ENCODE assay signal across 19 cellular contexts in the genomic region with DNA sequence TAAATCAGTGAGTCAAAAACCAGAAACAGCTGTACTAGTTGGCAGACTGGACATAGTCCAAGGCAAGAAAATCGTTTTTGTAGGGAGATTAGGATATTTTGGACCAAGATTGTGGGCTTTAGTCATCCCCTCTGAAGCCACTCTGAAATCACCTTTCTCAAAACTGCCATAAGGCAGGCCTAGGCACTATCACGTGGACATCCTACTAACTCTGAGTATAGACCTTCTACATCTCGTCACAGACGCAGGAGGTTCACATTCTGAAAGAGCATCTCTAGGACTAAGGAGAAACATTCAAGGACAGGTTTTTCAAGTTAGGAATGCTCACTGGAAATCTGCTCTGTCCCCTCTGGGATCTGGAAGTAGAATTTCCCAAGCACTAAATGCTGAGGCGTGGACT. TPM values are rescaled to one million over a fixed set of nuclear protein-coding genes. Genes with fewer than 3 reads are reported as not detected.
A peak's percentile ranks its signal among the peaks of the same experiment; 100 is the strongest.
DNase-seq lines count a peak whose midpoint lies in the region; ATAC-seq and TF ChIP-seq lines count a peak whose summit lies in the region.
"Had no signal": no experiment of that assay in that cellular context is flagged by ENCODE, and none has a peak within 500 bp of the region (broad histone marks: within the 10 kb centered on the region; RNA-seq: fewer than 3 reads in every experiment).

No MANE protein-coding gene starts in this region.

- peak overlapping the region; percentile 49 to 94 (median 72) for H3K4me3 Mint-ChIP-seq in IgD-negative memory B cell
- no peak overlapping the region for H3K4me3 Mint-ChIP-seq in activated CD8-positive, alpha-beta T cell treated with anti-CD3 and anti-CD28 coated beads, Interleukin-2, amount 10 ng/mL, durations not matched to agents 7 days and 5 days
- no peak overlapping the region for H3K4me3 Mint-ChIP-seq in activated T-helper 2 cell treated with anti-CD3 and anti-CD28 coated beads, Interferon-gamma antibody, Interleukin-2, Interleukin-4, amounts not matched to agents 10 μg/mL and 5 μg/mL and 100 μg/mL, durations not matched to agents 14 hours and 24 hours and 36 hours (ENCODE audit: low read depth)
- H3K4me3 Mint-ChIP-seq: activated T-helper 1 cell treated with anti-CD3 and anti-CD28 coated beads, Interleukin-12 subunit alpha, Interleukin-12 subunit beta, Interleukin-2, Interleukin-4 antibody, amounts not matched to agents 30 ng/mL and 10 ng/mL and 1 ng/mL, durations not matched to agents 14 hours and 24 hours and 36 hours had no signal

- H4K8ac ChIP-seq in neuronal stem cell (ENCODE audit: low read depth, low read length) = no peak overlapping the region

- H3K9me3 ChIP-seq in A673 (ENCODE audit: low read depth, low read length, poor library complexity, severe bottlenecking) = no peaks in the 10 kb centered on the region
- H3K9me3 ChIP-seq in neuronal stem cell (replicated peaks in 1 of 2; ENCODE audit: control insufficient read depth in 2 of 2, insufficient read depth in 1 of 2, low read depth in 1 of 2, low read length in 2 of 2) = no peaks in the 10 kb centered on the region
- H3K9me3 ChIP-seq: heart left ventricle, MG63 had no signal

- H3K4ac ChIP-seq in neuronal stem cell (ENCODE audit: low read length) = no peak overlapping the region

- no peak overlapping the region for H2BK12ac ChIP-seq in neuronal stem cell (ENCODE audit: low read length)

- H3K4me1 Mint-ChIP-seq in IgD-negative memory B cell = peaks cover 37 to 45% (median 42%) of the 10 kb centered on the region in 3 donors
- H3K4me1 Mint-ChIP-seq in activated CD8-positive, alpha-beta T cell treated with anti-CD3 and anti-CD28 coated beads, Interleukin-2, amount 10 ng/mL, durations not matched to agents 7 days and 5 days (ENCODE audit: low read depth) = peaks cover 30% of the 10 kb centered on the region
- peaks cover 45% of the 10 kb centered on the region for H3K4me1 Mint-ChIP-seq in activated T-helper 2 cell treated with anti-CD3 and anti-CD28 coated beads, Interferon-gamma antibody, Interleukin-2, Interleukin-4, amounts not matched to agents 10 μg/mL and 5 μg/mL and 100 μg/mL, durations not matched to agents 14 hours and 24 hours and 36 hours (ENCODE audit: low read depth)

- H3K4me1 ChIP-seq in A673 (ENCODE audit: insufficient read depth, low read length, poor library complexity, severe bottlenecking) (peaks cover 34% of the 10 kb centered on the region), neuronal stem cell (ENCODE audit: control insufficient read depth in 2 of 2, insufficient read depth in 1 of 2, low read depth in 1 of 2, low read length in 2 of 2) (peaks cover 10 to 11% of the 10 kb centered on the region in 2 donors)

- H2BK120ac ChIP-seq in neuronal stem cell (ENCODE audit: low read depth, low read length) = no peak overlapping the region

- H3K36me3 Mint-ChIP-seq in IgD-negative memory B cell = peaks cover 5% of the 10 kb centered on the region
- no peaks in the 10 kb centered on the region for H3K36me3 Mint-ChIP-seq in activated CD8-positive, alpha-beta T cell treated with anti-CD3 and anti-CD28 coated beads, Interleukin-2, amount 10 ng/mL, durations not matched to agents 7 days and 5 days (ENCODE audit: low read depth)
- no peaks in the 10 kb centered on the region for H3K36me3 Mint-ChIP-seq in activated T-helper 2 cell treated with anti-CD3 and anti-CD28 coated beads, Interferon-gamma antibody, Interleukin-2, Interleukin-4, amounts not matched to agents 10 μg/mL and 5 μg/mL and 100 μg/mL, durations not matched to agents 14 hours and 24 hours and 36 hours (ENCODE audit: low read depth)

- intact Hi-C loops in A673 (cut with micrococcal nuclease; ENCODE audit: unreplicated experiment) = loop anchor here (2.0 to 10.0 kb wide), 3 partner anchors 63 to 325 kb away; no protein-coding TSS in a partner anchor
- intact Hi-C loops in activated T-helper 2 cell treated with anti-CD3 and anti-CD28 coated beads, Interferon-gamma antibody, Interleukin-2, Interleukin-4, amounts not matched to agents 10 μg/mL and 5 μg/mL and 100 μg/mL, durations not matched to agents 14 hours and 24 hours and 36 hours (cut with micrococcal nuclease) = no loop called here

- H3K4me2 ChIP-seq in neuronal stem cell (ENCODE audit: insufficient read depth, low read length, poor library complexity, severe bottlenecking) = no peak overlapping the region

- no TSS peak for BruUV-seq in A673 (replicated peaks; lab: Mats Ljungman, UMichigan)

- no CpG with 5 or more reads among the region's 5 CpGs for WGBS in neuronal stem cell (ENCODE audit: extremely low coverage in 2 of 2, insufficient read length in 2 of 2, insufficient replicate concordance in 1 of 2), 2 donors

- CTCF ChIA-PET in A673 (lab: Charles Lee) = no interaction called here
- CTCF ChIA-PET in activated CD8-positive, alpha-beta T cell treated with anti-CD3 and anti-CD28 coated beads, Interleukin-2, amount 10 ng/mL, durations not matched to agents 7 days and 5 days (lab: Charles Lee) = interaction anchor here (1.2 kb wide), 1 partner anchor 11 kb away, joined by 3 read pairs; no protein-coding TSS in a partner anchor

- H3K36me3 ChIP-seq in A673 (ENCODE audit: insufficient read depth, low read length, poor library complexity, severe bottlenecking) (peaks cover 13% of the 10 kb centered on the region), neuronal stem cell (replicated peaks in 1 of 2; ENCODE audit: control insufficient read depth in 2 of 2, insufficient read depth in 2 of 2, low read length in 2 of 2) (no peaks in the 10 kb centered on the region)
- H3K36me3 ChIP-seq: heart left ventricle, MG63 had no signal

- no peak overlapping the region for H2BK5ac ChIP-seq in neuronal stem cell (ENCODE audit: low read length)

- no peaks in the 10 kb centered on the region for H3K9me3 Mint-ChIP-seq in IgD-negative memory B cell
- no peaks in the 10 kb centered on the region for H3K9me3 Mint-ChIP-seq in activated CD8-positive, alpha-beta T cell treated with anti-CD3 and anti-CD28 coated beads, Interleukin-2, amount 10 ng/mL, durations not matched to agents 7 days and 5 days (ENCODE audit: insufficient read depth)
- H3K9me3 Mint-ChIP-seq in activated T-helper 2 cell treated with anti-CD3 and anti-CD28 coated beads, Interferon-gamma antibody, Interleukin-2, Interleukin-4, amounts not matched to agents 10 μg/mL and 5 μg/mL and 100 μg/mL, durations not matched to agents 14 hours and 24 hours and 36 hours = no peaks in the 10 kb centered on the region
- H3K9me3 Mint-ChIP-seq: activated T-helper 1 cell treated with anti-CD3 and anti-CD28 coated beads, Interleukin-12 subunit alpha, Interleukin-12 subunit beta, Interleukin-2, Interleukin-4 antibody, amounts not matched to agents 30 ng/mL and 10 ng/mL and 1 ng/mL, durations not matched to agents 14 hours and 24 hours and 36 hours had no signal

- H3K79me1 ChIP-seq in neuronal stem cell (ENCODE audit: low read depth, low read length) = no peaks in the 10 kb centered on the region

- H2AK5ac ChIP-seq in neuronal stem cell (ENCODE audit: low read depth, low read length) = no peak overlapping the region

- ATAC-seq in GM18520 (IDR thresholded peaks at IDR 0.05; ENCODE audit: unreplicated experiment) = no peak
- ATAC-seq in activated CD8-positive, alpha-beta T cell treated with anti-CD3 and anti-CD28 coated beads, Interleukin-2, amount 10 ng/mL, durations not matched to agents 7 days and 5 days = no peak
- ATAC-seq: esophagus mucosa had no signal

- H3K23ac ChIP-seq in neuronal stem cell (ENCODE audit: low read depth, low read length, poor library complexity) = no peak overlapping the region

- DNase-seq in A673 (ENCODE audit: low spot score) = peak; percentile 49
- no peak for DNase-seq in caudate nucleus (lab: John Stamatoyannopoulos, UW)
- no peak for DNase-seq in neuronal stem cell (ENCODE audit: low spot score)
- no peak for DNase-seq in activated CD8-positive, alpha-beta T cell treated with anti-CD3 and anti-CD28 coated beads, Interleukin-2, amount 10 ng/mL, durations not matched to agents 7 days and 5 days
- DNase-seq in activated T-cell treated with anti-CD3 and anti-CD28 coated beads, Interleukin-2, amount 50 U/mL, for 48 hours = no peak
- no peak for DNase-seq in activated T-helper 2 cell treated with anti-CD3 and anti-CD28 coated beads, Interferon-gamma antibody, Interleukin-2, Interleukin-4, amounts not matched to agents 10 μg/mL and 5 μg/mL and 100 μg/mL, durations not matched to agents 14 hours and 24 hours and 36 hours (ENCODE audit: low spot score)
- DNase-seq: amniotic stem cell; cortex of kidney; MG63; NCI-H2081 treated with DMSO at 0.1 percent for 48 hours; NCI-H774; stimulated activated naive CD4-positive, alpha-beta T cell treated with Interleukin-2 at 50 U/mL for 16 hours; T-helper 9 cell had no signal

- H4K91ac ChIP-seq in neuronal stem cell (ENCODE audit: low read depth, low read length, poor library complexity) = no peak overlapping the region

- peak overlapping the region; percentile 90 for H3K4me3 ChIP-seq in A673 (ENCODE audit: low read depth, low read length, poor library complexity, severe bottlenecking)
- no peak overlapping the region for H3K4me3 ChIP-seq in neuronal stem cell (ENCODE audit: low read length in 2 of 2)
- H3K4me3 ChIP-seq: heart left ventricle, MG63 had no signal

- H3K27ac ChIP-seq in A673 (ENCODE audit: low read depth, low read length, poor library complexity, severe bottlenecking) = peak overlapping the region; percentile 96
- H3K27ac ChIP-seq in caudate nucleus (ENCODE audit: low read depth, low read length) = peak overlapping the region; percentile 83
- no peak overlapping the region for H3K27ac ChIP-seq in neuronal stem cell (replicated peaks; ENCODE audit: low read length)

- H3K27me3 ChIP-seq in A673 (replicated peaks; ENCODE audit: insufficient read depth, low read depth, low read length, poor library complexity) (no peaks in the 10 kb centered on the region), neuronal stem cell (ENCODE audit: control insufficient read depth in 3 of 3, insufficient read depth in 3 of 3, low read depth in 1 of 3, low read length in 3 of 3) (peaks cover 2 to 49% (median 42%) of the 10 kb centered on the region in 3 experiments)

- no peak for TF ChIP-seq CTCF in A673 (conservative IDR thresholded peaks at IDR 0.05; ENCODE audit: low read depth, low read length)

- peak overlapping the region; percentile 73 for H2AFZ ChIP-seq in neuronal stem cell (ENCODE audit: low read length)

- H3K27ac Mint-ChIP-seq in IgD-negative memory B cell = peak overlapping the region; percentile 63 to 95 (median 75)
- no peak overlapping the region for H3K27ac Mint-ChIP-seq in activated CD8-positive, alpha-beta T cell treated with anti-CD3 and anti-CD28 coated beads, Interleukin-2, amount 10 ng/mL, durations not matched to agents 7 days and 5 days
- no peak overlapping the region for H3K27ac Mint-ChIP-seq in activated T-helper 2 cell treated with anti-CD3 and anti-CD28 coated beads, Interferon-gamma antibody, Interleukin-2, Interleukin-4, amounts not matched to agents 10 μg/mL and 5 μg/mL and 100 μg/mL, durations not matched to agents 14 hours and 24 hours and 36 hours

- no peak overlapping the region for H3K14ac ChIP-seq in neuronal stem cell (ENCODE audit: low read length)

- H3K18ac ChIP-seq in neuronal stem cell (ENCODE audit: low read length) = no peak overlapping the region

- H3K27me3 Mint-ChIP-seq in IgD-negative memory B cell = no peaks in the 10 kb centered on the region
- H3K27me3 Mint-ChIP-seq in activated CD8-positive, alpha-beta T cell treated with anti-CD3 and anti-CD28 coated beads, Interleukin-2, amount 10 ng/mL, durations not matched to agents 7 days and 5 days (ENCODE audit: low read depth) = peaks cover 31% of the 10 kb centered on the region
- H3K27me3 Mint-ChIP-seq in activated T-helper 2 cell treated with anti-CD3 and anti-CD28 coated beads, Interferon-gamma antibody, Interleukin-2, Interleukin-4, amounts not matched to agents 10 μg/mL and 5 μg/mL and 100 μg/mL, durations not matched to agents 14 hours and 24 hours and 36 hours (ENCODE audit: low read depth) = peaks cover 31% of the 10 kb centered on the region

- H3K9ac ChIP-seq in neuronal stem cell (ENCODE audit: low read depth, low read length, poor library complexity) = no peak overlapping the region

- no peak overlapping the region for H2BK15ac ChIP-seq in neuronal stem cell (ENCODE audit: low read length)

- POLR2A ChIA-PET in A673 (lab: Charles Lee; ENCODE audit: low non-redundant PET) = no interaction called here
- POLR2A ChIA-PET in activated CD8-positive, alpha-beta T cell treated with anti-CD3 and anti-CD28 coated beads, Interleukin-2, amount 10 ng/mL, durations not matched to agents 7 days and 5 days (lab: Charles Lee) = interaction anchor here (0.6 kb wide), 1 partner anchor 56 kb away, joined by 4 read pairs; no protein-coding TSS in a partner anchor

RNA-seq across cellular contexts. Expression of a gene that starts 2.4 kb away (rescaled TPM):
- total RNA-seq in A673 (2021) = 110 and 126 TPM in 2 replicates
- 82.6 TPM for polyA plus RNA-seq in IgD-negative memory B cell
- 0.66 TPM for polyA plus RNA-seq in neuronal stem cell (2013, experiment 1 of 2)
- 0.82 TPM for polyA plus RNA-seq in neuronal stem cell (2013, experiment 2 of 2)
- total RNA-seq in activated CD8-positive, alpha-beta T cell treated with anti-CD3 and anti-CD28 coated beads, Interleukin-2, amount 10 ng/mL, durations not matched to agents 7 days and 5 days = under 1 TPM in 1 of 2 experiments, not detected in 1; 0.21 TPM
- 0.76 and 1.1 TPM in 2 replicates for total RNA-seq in activated T-helper 2 cell treated with anti-CD3 and anti-CD28 coated beads, Interferon-gamma antibody, Interleukin-2, Interleukin-4, amounts not matched to agents 10 μg/mL and 5 μg/mL and 100 μg/mL, durations not matched to agents 14 hours and 24 hours and 36 hours
- polyA plus RNA-seq: neural cell had no signal

Comparison
In these comparisons a context has a peak if more than half of its experiments do, and no peak if none do; other contexts are left out.
1. H3K27ac Mint-ChIP-seq: peak in IgD-negative memory B cell (3 of 3); none in activated CD8-positive, alpha-beta T cell treated with anti-CD3 and anti-CD28 coated beads, Interleukin-2, amount 10 ng/mL, durations not matched to agents 7 days and 5 days (single experiment) and activated T-helper 2 cell treated with anti-CD3 and anti-CD28 coated beads, Interferon-gamma antibody, Interleukin-2, Interleukin-4, amounts not matched to agents 10 μg/mL and 5 μg/mL and 100 μg/mL, durations not matched to agents 14 hours and 24 hours and 36 hours (single experiment).
2. H3K4me3 Mint-ChIP-seq: peak in IgD-negative memory B cell (4 of 4); none in activated CD8-positive, alpha-beta T cell treated with anti-CD3 and anti-CD28 coated beads, Interleukin-2, amount 10 ng/mL, durations not matched to agents 7 days and 5 days (single experiment) and activated T-helper 2 cell treated with anti-CD3 and anti-CD28 coated beads, Interferon-gamma antibody, Interleukin-2, Interleukin-4, amounts not matched to agents 10 μg/mL and 5 μg/mL and 100 μg/mL, durations not matched to agents 14 hours and 24 hours and 36 hours (single experiment).
3. RNA of a gene that starts 2.4 kb away (total RNA-seq): 110 to 126 TPM in A673; 0.76 to 1.1 TPM in activated T-helper 2 cell treated with anti-CD3 and anti-CD28 coated beads, Interferon-gamma antibody, Interleukin-2, Interleukin-4, amounts not matched to agents 10 μg/mL and 5 μg/mL and 100 μg/mL, durations not matched to agents 14 hours and 24 hours and 36 hours and 0.21 TPM in activated CD8-positive, alpha-beta T cell treated with anti-CD3 and anti-CD28 coated beads, Interleukin-2, amount 10 ng/mL, durations not matched to agents 7 days and 5 days; every median in the first group is over 10 times any median in the second.